14 cellular contexts compared by ENCODE assay signal in the genomic region with DNA sequence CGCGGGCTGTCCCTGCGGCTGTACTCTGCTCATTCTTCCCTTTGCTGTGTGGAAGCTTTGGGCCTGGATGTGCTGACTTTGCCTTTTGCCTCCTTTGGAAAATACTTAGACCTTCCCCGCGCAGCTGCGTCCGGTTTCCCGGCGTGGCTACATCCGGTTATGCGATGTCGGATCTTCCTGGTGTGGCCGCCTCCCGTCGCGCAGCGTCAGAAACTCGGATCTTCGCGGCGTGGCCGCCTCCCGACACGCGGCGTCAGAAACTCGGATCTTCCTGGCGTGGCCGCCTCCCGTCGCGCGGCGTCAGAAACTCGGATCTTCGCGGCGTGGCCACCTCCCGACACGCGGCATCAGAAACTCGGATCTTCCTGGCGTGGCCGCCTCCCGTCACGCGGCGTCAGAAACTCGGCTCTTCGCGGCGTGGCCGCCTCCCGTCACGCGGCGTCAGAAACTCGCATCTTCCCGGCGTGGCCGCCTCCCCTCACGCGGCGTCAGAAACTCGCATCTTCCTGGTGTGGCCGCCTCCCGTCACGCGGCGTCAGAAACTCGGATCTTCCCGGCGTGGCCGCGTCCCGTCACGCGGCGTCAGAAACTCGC.
"Had no signal": no experiment of that assay in that cellular context is flagged by ENCODE, and none has a peak within 500 bp of the region (broad histone marks: within the 10 kb centered on the region; RNA-seq: fewer than 3 reads in every experiment).

No MANE protein-coding gene starts in this region.

- H3K27ac ChIP-seq: upper lobe of left lung, WERI-Rb-1 had no signal

- DNase-seq: activated CD4-positive, alpha-beta T cell treated with anti-CD3 and anti-CD28 coated beads, Interleukin-2, amount 10 ng/mL, durations not matched to agents 24 days and 14 days; activated CD8-positive, alpha-beta memory T cell treated with anti-CD3 and anti-CD28 coated beads for 24 hours; activated naive CD4-positive, alpha-beta T cell treated with Interleukin-2 at 50 U/mL for 16 hours; activated naive CD8-positive, alpha-beta T cell treated with anti-CD3 and anti-CD28 coated beads, Interleukin-2, amount 50 U/mL, for 24 hours; central memory CD4-positive, alpha-beta T cell; cortex of kidney; effector CD8-positive, alpha-beta T cell; hippocampal formation; small intestine; T-cell; T1000; WERI-Rb-1 had no signal

- H3K27me3 Mint-ChIP-seq: activated CD4-positive, alpha-beta T cell treated with anti-CD3 and anti-CD28 coated beads, Interleukin-2, amount 10 ng/mL, durations not matched to agents 24 days and 14 days; activated naive CD8-positive, alpha-beta T cell treated with anti-CD3 and anti-CD28 coated beads, Interleukin-2, amount 50 U/mL, for 24 hours; natural killer cell treated with Interleukin-12 subunit alpha and Interleukin-12 subunit beta and Interleukin-15 and Interleukin-18, amount 100 ng/mL, for 72 hours; T-cell had no signal

- ATAC-seq: activated naive CD8-positive, alpha-beta T cell treated with anti-CD3 and anti-CD28 coated beads, Interleukin-2, amount 50 U/mL, for 24 hours; natural killer cell treated with Interleukin-12 subunit alpha and Interleukin-12 subunit beta and Interleukin-15 and Interleukin-18, amount 100 ng/mL, for 72 hours; T-cell had no signal

- H3K27me3 ChIP-seq: upper lobe of left lung had no signal

- H3K27ac Mint-ChIP-seq: activated CD4-positive, alpha-beta T cell treated with anti-CD3 and anti-CD28 coated beads, Interleukin-2, amount 10 ng/mL, durations not matched to agents 24 days and 14 days; activated naive CD8-positive, alpha-beta T cell treated with anti-CD3 and anti-CD28 coated beads, Interleukin-2, amount 50 U/mL, for 24 hours; natural killer cell treated with Interleukin-12 subunit alpha and Interleukin-12 subunit beta and Interleukin-15 and Interleukin-18, amount 100 ng/mL, for 72 hours; T-cell had no signal

- H3K4me1 Mint-ChIP-seq: activated naive CD8-positive, alpha-beta T cell treated with anti-CD3 and anti-CD28 coated beads, Interleukin-2, amount 50 U/mL, for 24 hours had no signal

- H3K9me3 ChIP-seq: upper lobe of left lung had no signal

- H3K4me3 ChIP-seq: upper lobe of left lung had no signal

- H3K4me3 Mint-ChIP-seq: activated CD4-positive, alpha-beta T cell treated with anti-CD3 and anti-CD28 coated beads, Interleukin-2, amount 10 ng/mL, durations not matched to agents 24 days and 14 days; activated naive CD8-positive, alpha-beta T cell treated with anti-CD3 and anti-CD28 coated beads, Interleukin-2, amount 50 U/mL, for 24 hours; natural killer cell treated with Interleukin-12 subunit alpha and Interleukin-12 subunit beta and Interleukin-15 and Interleukin-18, amount 100 ng/mL, for 72 hours; T-cell had no signal

- H3K9me3 Mint-ChIP-seq: activated CD4-positive, alpha-beta T cell treated with anti-CD3 and anti-CD28 coated beads, Interleukin-2, amount 10 ng/mL, durations not matched to agents 24 days and 14 days; activated naive CD8-positive, alpha-beta T cell treated with anti-CD3 and anti-CD28 coated beads, Interleukin-2, amount 50 U/mL, for 24 hours; natural killer cell treated with Interleukin-12 subunit alpha and Interleukin-12 subunit beta and Interleukin-15 and Interleukin-18, amount 100 ng/mL, for 72 hours; T-cell had no signal
